In the genomic region with DNA sequence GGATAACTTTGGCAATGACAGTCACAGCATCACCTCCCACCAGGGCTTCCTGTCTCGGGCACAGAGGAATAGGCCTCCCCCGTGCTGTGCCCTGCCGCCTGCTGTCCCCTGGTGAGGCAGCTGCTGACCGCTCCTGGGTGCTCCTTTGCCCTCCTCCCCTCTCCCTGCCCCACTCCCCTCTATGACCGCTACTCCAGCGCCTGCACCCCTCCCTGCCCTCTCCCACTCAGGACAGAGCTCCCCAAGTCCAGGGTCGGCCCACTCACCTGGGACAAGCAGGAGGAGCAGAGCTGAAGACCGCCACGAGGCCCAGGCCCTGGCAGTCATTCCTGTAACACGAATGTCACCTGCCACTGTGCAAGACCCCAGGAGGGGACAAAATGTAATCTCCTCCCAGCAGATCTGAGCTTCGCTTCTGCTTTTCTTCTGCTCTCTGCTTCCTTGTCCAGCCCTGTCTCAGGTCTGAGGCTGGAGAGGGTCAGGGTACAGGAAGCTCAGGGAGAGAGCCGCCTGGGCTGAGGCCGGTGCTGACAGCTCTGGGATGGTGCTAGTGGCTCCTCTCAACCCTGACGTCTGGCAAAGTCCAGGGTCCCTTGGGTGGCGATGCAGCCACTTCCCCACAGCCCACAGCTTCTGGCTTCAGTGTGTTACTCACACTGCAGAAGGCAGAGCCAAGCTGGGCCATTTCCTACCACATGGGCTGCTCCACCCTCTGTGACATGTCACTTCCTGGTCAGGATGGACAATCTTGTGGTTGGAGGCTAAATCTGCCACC, we compare ENCODE assay signal across 13 cellular contexts. TPM values are rescaled to one million over a fixed set of nuclear protein-coding genes. Genes with fewer than 3 reads are reported as not detected.
DNase-seq lines count a peak whose midpoint lies in the region; ATAC-seq and TF ChIP-seq lines count a peak whose summit lies in the region.
"Had no signal": no experiment of that assay in that cellular context is flagged by ENCODE, and none has a peak within 500 bp of the region (broad histone marks: within the 10 kb centered on the region; RNA-seq: fewer than 3 reads in every experiment).

A gene (minus strand): TSS at position 660 of the 775 bp plus-strand sequence. CDS start 333 bp downstream, at position 327.

- intact Hi-C loops in psoas muscle (cut with DNase I) = no loop called here

- TF ChIP-seq CTCF in psoas muscle (IDR thresholded peaks at IDR 0.05) = no peak

- H3K9me3 ChIP-seq in HAP-1 (no peaks in the 10 kb centered on the region), psoas muscle (no peaks in the 10 kb centered on the region)
- H3K9me3 ChIP-seq: ascending aorta had no signal

- H3K4me3 ChIP-seq in HAP-1 (no peak within 1 kb of the TSS), psoas muscle (no peak within 1 kb of the TSS)

- H3K27me3 Mint-ChIP-seq in activated naive CD8-positive, alpha-beta T cell treated with anti-CD3 and anti-CD28 coated beads, Interleukin-2, amount 50 U/mL, for 24 hours = peaks cover 5% of the 10 kb centered on the region
- H3K27me3 Mint-ChIP-seq: activated CD4-positive, alpha-beta T cell treated with anti-CD3 and anti-CD28 coated beads for 36 hours; CD4-positive, CD25-positive, alpha-beta regulatory T cell had no signal

- no peak within 1 kb of the TSS for H3K27ac Mint-ChIP-seq in activated naive CD8-positive, alpha-beta T cell treated with anti-CD3 and anti-CD28 coated beads, Interleukin-2, amount 50 U/mL, for 24 hours
- H3K27ac Mint-ChIP-seq: CD4-positive, CD25-positive, alpha-beta regulatory T cell had no signal

- H3K4me1 ChIP-seq in HAP-1 = no peaks in the 10 kb centered on the region
- H3K4me1 ChIP-seq in psoas muscle = no peaks in the 10 kb centered on the region
- H3K4me1 ChIP-seq: ascending aorta had no signal

- H3K27ac ChIP-seq in psoas muscle = no peak within 1 kb of the TSS
- H3K27ac ChIP-seq: ascending aorta had no signal

- WGBS in psoas muscle, 3 donors = 74 to 78% (median 75%) methylated on average over 15 of the region's 15 CpGs

- no peak for ATAC-seq in activated naive CD8-positive, alpha-beta T cell treated with anti-CD3 and anti-CD28 coated beads, Interleukin-2, amount 50 U/mL, for 24 hours
- ATAC-seq in psoas muscle = no peak
- ATAC-seq: activated CD4-positive, alpha-beta T cell treated with anti-CD3 and anti-CD28 coated beads for 36 hours had no signal

- no peaks in the 10 kb centered on the region for H3K36me3 Mint-ChIP-seq in activated naive CD8-positive, alpha-beta T cell treated with anti-CD3 and anti-CD28 coated beads, Interleukin-2, amount 50 U/mL, for 24 hours (ENCODE audit: low read depth)
- H3K36me3 Mint-ChIP-seq: CD4-positive, CD25-positive, alpha-beta regulatory T cell had no signal

- in situ Hi-C loops in HAP-1 (cut with MboI; ENCODE audit: low sequenced_read_pairs) = no loop called here

- no peaks in the 10 kb centered on the region for H3K9me3 Mint-ChIP-seq in activated naive CD8-positive, alpha-beta T cell treated with anti-CD3 and anti-CD28 coated beads, Interleukin-2, amount 50 U/mL, for 24 hours
- H3K9me3 Mint-ChIP-seq: CD4-positive, CD25-positive, alpha-beta regulatory T cell had no signal

- no peaks in the 10 kb centered on the region for H3K36me3 ChIP-seq in HAP-1 (replicated peaks)
- no peaks in the 10 kb centered on the region for H3K36me3 ChIP-seq in psoas muscle (ENCODE audit: insufficient read depth in 1 of 2, low read depth in 1 of 2)
- H3K36me3 ChIP-seq: ascending aorta had no signal

- peak within 1 kb of the TSS; percentile 7 for H3K4me3 Mint-ChIP-seq in activated naive CD8-positive, alpha-beta T cell treated with anti-CD3 and anti-CD28 coated beads, Interleukin-2, amount 50 U/mL, for 24 hours
- H3K4me3 Mint-ChIP-seq: activated CD4-positive, alpha-beta T cell treated with anti-CD3 and anti-CD28 coated beads for 36 hours; CD4-positive, CD25-positive, alpha-beta regulatory T cell had no signal

- H3K27me3 ChIP-seq in HAP-1 (ENCODE audit: low read depth) (peaks cover 5% of the 10 kb centered on the region; the same call in 1 of the 2 replicates), psoas muscle (ENCODE audit: insufficient read depth in 3 of 3, low read length in 2 of 3) (no peaks in the 10 kb centered on the region)
- H3K27me3 ChIP-seq: ascending aorta had no signal

- H3K4me1 Mint-ChIP-seq in activated naive CD8-positive, alpha-beta T cell treated with anti-CD3 and anti-CD28 coated beads, Interleukin-2, amount 50 U/mL, for 24 hours = peaks cover 9% of the 10 kb centered on the region

- DNase-seq in AG08395 (ENCODE audit: low spot score) (peak; percentile 14), Kasumi-1 (lab: John Stamatoyannopoulos, UW) (peak; percentile 62 to 83), medulla oblongata (ENCODE audit: extremely low spot score) (peak; percentile 62), HCEC 1CT (no peak), HAP-1 (ENCODE audit: low spot score in 2 of 2) (no peak), psoas muscle (no peak)
- DNase-seq in activated naive CD8-positive, alpha-beta T cell treated with anti-CD3 and anti-CD28 coated beads, Interleukin-2, amount 50 U/mL, for 24 hours = peak; percentile 10
- no peak for DNase-seq in stimulated activated CD4-positive, alpha-beta T cell treated with anti-CD3 and anti-CD28 coated beads, Interleukin-2, amount 100 ng/mL, for 48 hours
- DNase-seq: activated CD4-positive, alpha-beta T cell treated with anti-CD3 and anti-CD28 coated beads for 36 hours; stimulated activated CD4-positive, alpha-beta T cell treated with anti-CD3 and anti-CD28 coated beads, Interleukin-4, amount 100 ng/mL, for 4 hours had no signal

RNA-seq across cellular contexts. Expression of the gene that starts here (rescaled TPM):
- under 1 TPM; 0.32 to 0.44 (median 0.41) TPM for total RNA-seq in psoas muscle
- polyA plus RNA-seq in psoas muscle = under 1 TPM; 0.03 to 0.27 (median 0.18) TPM
- total RNA-seq: activated CD4-positive, alpha-beta T cell treated with anti-CD3 and anti-CD28 coated beads for 36 hours; ascending aorta; CD4-positive, CD25-positive, alpha-beta regulatory T cell; fibroblast of villous mesenchyme had no signal

Comparison
In these comparisons a context has a peak if more than half of its experiments do, and no peak if none do; other contexts are left out.
1. DNase-seq: peak in AG08395 (single experiment), Kasumi-1 (2 of 2), activated naive CD8-positive, alpha-beta T cell treated with anti-CD3 and anti-CD28 coated beads, Interleukin-2, amount 50 U/mL, for 24 hours (single experiment) and medulla oblongata (single experiment); none in HCEC 1CT (single experiment), stimulated activated CD4-positive, alpha-beta T cell treated with anti-CD3 and anti-CD28 coated beads, Interleukin-2, amount 100 ng/mL, for 48 hours (0 of 2), HAP-1 (0 of 2) and psoas muscle (0 of 2).